8 cellular contexts compared by ENCODE assay signal in the genomic region with DNA sequence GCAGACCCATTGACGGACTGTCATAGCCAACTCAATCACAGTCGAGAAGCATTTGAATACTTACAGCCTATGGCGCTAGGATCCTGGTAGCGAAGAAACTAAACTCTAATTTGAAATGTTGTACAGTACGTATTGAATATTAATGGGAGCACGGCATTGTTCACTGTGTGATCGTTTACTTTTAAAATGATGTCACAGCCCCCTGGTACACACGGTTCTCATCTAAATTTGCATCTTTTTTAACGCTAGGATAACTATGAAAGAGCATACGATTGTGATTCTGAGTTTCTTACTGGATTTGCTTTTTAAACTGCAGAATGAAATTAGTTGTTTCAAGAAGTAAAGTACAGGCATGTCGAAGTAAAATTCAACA. TPM values are rescaled to one million over a fixed set of nuclear protein-coding genes. Genes with fewer than 3 reads are reported as not detected.
DNase-seq lines count a peak whose midpoint lies in the region; ATAC-seq and TF ChIP-seq lines count a peak whose summit lies in the region.

No MANE protein-coding gene starts in this region.

- intact Hi-C loops in breast epithelium (cut with DNase I; ENCODE audit: low total_unique reads): no loop called here
- intact Hi-C loops in sciatic nerve (cut with DNase I): no loop called here

- TF ChIP-seq CTCF in breast epithelium (IDR thresholded peaks at IDR 0.05): no peak

- TF ChIP-seq POLR2A in breast epithelium (IDR thresholded peaks at IDR 0.05): no peak

- H3K4me3 ChIP-seq in breast epithelium: peak overlapping the region; percentile 77 to 80 (median 78)
- peak overlapping the region; percentile 84 to 87 for H3K4me3 ChIP-seq in muscle layer of duodenum (ENCODE audit: low read depth in 1 of 2, low read length in 2 of 2)

- H3K9me3 ChIP-seq in breast epithelium (no peaks in the 10 kb centered on the region), muscle layer of duodenum (ENCODE audit: control insufficient read depth in 1 of 2, low read length in 2 of 2) (no peaks in the 10 kb centered on the region)

- H3K36me3 ChIP-seq in breast epithelium: no peaks in the 10 kb centered on the region
- no peaks in the 10 kb centered on the region for H3K36me3 ChIP-seq in muscle layer of duodenum (ENCODE audit: control insufficient read depth in 1 of 2, insufficient read depth in 2 of 2, low read length in 2 of 2)

- ATAC-seq in GM18868 (IDR thresholded peaks at IDR 0.05; ENCODE audit: unreplicated experiment): peak; percentile 10
- peak; percentile 3 for ATAC-seq in HG03139 (IDR thresholded peaks at IDR 0.05; ENCODE audit: unreplicated experiment)
- ATAC-seq in sciatic nerve: no peak
- ATAC-seq in HG02623 (IDR thresholded peaks at IDR 0.05; ENCODE audit: unreplicated experiment): no peak
- no peak for ATAC-seq in HG03354 (IDR thresholded peaks at IDR 0.05; ENCODE audit: poor library complexity, severe bottlenecking, unreplicated experiment)

- H3K27ac ChIP-seq in breast epithelium: peak overlapping the region; percentile 94
- peak overlapping the region; percentile 62 for H3K27ac ChIP-seq in muscle layer of duodenum (ENCODE audit: low read length)

- DNase-seq in breast epithelium (ENCODE audit: low spot score in 2 of 2): no peak
- DNase-seq in sciatic nerve (ENCODE audit: low spot score): no peak
- DNase-seq in dedifferentiated amniotic fluid mesenchymal stem cell (ENCODE audit: extremely low spot score): no peak

- H3K4me1 ChIP-seq in breast epithelium (peaks cover 0 to 14% of the 10 kb centered on the region in 2 donors), muscle layer of duodenum (ENCODE audit: control insufficient read depth in 1 of 2, insufficient read depth in 2 of 2, low read length in 2 of 2) (peaks cover 5 to 12% of the 10 kb centered on the region in 2 donors)

- H3K27me3 ChIP-seq in breast epithelium (no peaks in the 10 kb centered on the region), muscle layer of duodenum (ENCODE audit: low read depth, low read length) (no peaks in the 10 kb centered on the region)

RNA-seq across cellular contexts. Expression of gene NAPEPLD, which starts 0.9 kb away (rescaled TPM):
- total RNA-seq in breast epithelium (10 to 100 TPM in 2 of 3 donors, 1 to 10 TPM in 1; 7.2 to 16.5 (median 12.1) TPM), sciatic nerve (18.2 TPM)

Comparison
In these comparisons a context has a peak if more than half of its experiments do, and no peak if none do; other contexts are left out.
1. ATAC-seq: peak in GM18868 (single experiment) and HG03139 (single experiment); none in sciatic nerve (single experiment), HG02623 (single experiment) and HG03354 (single experiment).